In the genomic region with DNA sequence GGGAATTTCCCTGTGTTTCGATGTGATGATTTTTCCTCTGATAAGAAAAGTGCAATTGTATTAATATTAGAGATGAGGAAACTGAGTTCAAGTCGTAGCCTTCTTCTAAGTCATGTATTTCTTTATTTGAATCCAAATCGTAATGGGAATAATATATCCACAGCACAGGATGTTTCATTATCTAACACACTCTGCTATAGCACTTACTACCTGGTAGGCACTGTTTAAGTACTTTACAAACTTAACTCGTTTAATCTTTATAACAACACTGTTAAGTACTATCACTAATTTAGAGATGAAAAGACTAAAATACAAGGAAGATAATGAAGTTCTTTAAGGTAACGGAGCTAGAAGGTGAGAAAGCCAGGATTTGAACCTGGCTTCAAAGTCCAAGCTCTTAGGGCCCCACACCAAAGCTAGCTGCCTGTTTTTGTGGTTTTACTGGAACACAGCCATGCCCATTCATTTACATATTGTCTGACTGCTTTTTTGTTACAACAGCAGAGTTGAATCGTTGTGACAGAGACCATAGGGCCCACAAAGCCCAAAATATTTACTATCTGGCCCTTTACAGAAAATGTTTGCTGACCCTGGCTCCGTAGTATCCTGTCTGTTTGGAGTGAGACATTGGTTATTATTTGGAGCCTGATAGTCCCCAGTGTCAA, we compare ENCODE assay signal across 1 cellular context.
TF ChIP-seq lines count a peak whose summit lies in the region.

No MANE protein-coding gene starts in this region.

TF ChIP-seq in HepG2, 621 proteins besides CTCF, POLR2A, EP300 and RAD21 (continued from another document and continues in another):
- TF ChIP-seq, protein P1, sequence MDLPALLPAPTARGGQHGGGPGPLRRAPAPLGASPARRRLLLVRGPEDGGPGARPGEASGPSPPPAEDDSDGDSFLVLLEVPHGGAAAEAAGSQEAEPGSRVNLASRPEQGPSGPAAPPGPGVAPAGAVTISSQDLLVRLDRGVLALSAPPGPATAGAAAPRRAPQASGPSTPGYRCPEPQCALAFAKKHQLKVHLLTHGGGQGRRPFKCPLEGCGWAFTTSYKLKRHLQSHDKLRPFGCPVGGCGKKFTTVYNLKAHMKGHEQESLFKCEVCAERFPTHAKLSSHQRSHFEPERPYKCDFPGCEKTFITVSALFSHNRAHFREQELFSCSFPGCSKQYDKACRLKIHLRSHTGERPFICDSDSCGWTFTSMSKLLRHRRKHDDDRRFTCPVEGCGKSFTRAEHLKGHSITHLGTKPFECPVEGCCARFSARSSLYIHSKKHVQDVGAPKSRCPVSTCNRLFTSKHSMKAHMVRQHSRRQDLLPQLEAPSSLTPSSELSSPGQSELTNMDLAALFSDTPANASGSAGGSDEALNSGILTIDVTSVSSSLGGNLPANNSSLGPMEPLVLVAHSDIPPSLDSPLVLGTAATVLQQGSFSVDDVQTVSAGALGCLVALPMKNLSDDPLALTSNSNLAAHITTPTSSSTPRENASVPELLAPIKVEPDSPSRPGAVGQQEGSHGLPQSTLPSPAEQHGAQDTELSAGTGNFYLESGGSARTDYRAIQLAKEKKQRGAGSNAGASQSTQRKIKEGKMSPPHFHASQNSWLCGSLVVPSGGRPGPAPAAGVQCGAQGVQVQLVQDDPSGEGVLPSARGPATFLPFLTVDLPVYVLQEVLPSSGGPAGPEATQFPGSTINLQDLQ (CRISPR knock-in tag; IDR thresholded peaks at IDR 0.05), result no peak
- TF ChIP-seq FOXA3 (CRISPR knock-in tag; IDR thresholded peaks at IDR 0.05) (peak; percentile 76), CBX1 (IDR thresholded peaks at IDR 0.05; ENCODE audit: low read depth) (no peak), HOXA3 (CRISPR knock-in tag; IDR thresholded peaks at IDR 0.05) (no peak), MTA3 (CRISPR knock-in tag; IDR thresholded peaks at IDR 0.05) (no peak), ZNF614 (CRISPR knock-in tag; IDR thresholded peaks at IDR 0.05; ENCODE audit: borderline replicate concordance) (no peak), KLF15 (CRISPR knock-in tag; IDR thresholded peaks at IDR 0.05; ENCODE audit: borderline replicate concordance) (no peak), EEA1 (CRISPR knock-in tag; IDR thresholded peaks at IDR 0.05; ENCODE audit: borderline replicate concordance) (no peak), ZNF724P (CRISPR knock-in tag; IDR thresholded peaks at IDR 0.05; ENCODE audit: borderline replicate concordance) (no peak), NRL (CRISPR knock-in tag; IDR thresholded peaks at IDR 0.05; ENCODE audit: borderline replicate concordance) (no peak), ZBTB20 (CRISPR knock-in tag; IDR thresholded peaks at IDR 0.05; ENCODE audit: borderline replicate concordance, low read depth) (peak; percentile 56; the same call in 1 of the 2 replicates), NKX3-1 (CRISPR knock-in tag; IDR thresholded peaks at IDR 0.05) (no peak), GATA4 (IDR thresholded peaks at IDR 0.05; ENCODE audit: borderline replicate concordance, low read depth) (peak; percentile 49; the same call in 1 of the 2 replicates), POLR2AphosphoS5 (IDR thresholded peaks at IDR 0.05; ENCODE audit: low read depth, low read length) (no peak), ZNF337 (CRISPR knock-in tag; IDR thresholded peaks at IDR 0.05; ENCODE audit: borderline replicate concordance, low read depth) (no peak), PTBP1 (IDR thresholded peaks at IDR 0.05; ENCODE audit: low read depth, low read length, poor library complexity, severe bottlenecking) (no peak), IKZF4 (CRISPR knock-in tag; IDR thresholded peaks at IDR 0.05; ENCODE audit: borderline replicate concordance, low read depth, not compliant biosample characterization) (no peak), ZNF138 (CRISPR knock-in tag; IDR thresholded peaks at IDR 0.05; ENCODE audit: low read depth) (no peak), ZBTB38 (CRISPR knock-in tag; IDR thresholded peaks at IDR 0.05) (no peak), ZNF737 (CRISPR knock-in tag; IDR thresholded peaks at IDR 0.05; ENCODE audit: borderline replicate concordance) (no peak), FOXK2 (IDR thresholded peaks at IDR 0.05) (no peak), HOXA5 (CRISPR knock-in tag; IDR thresholded peaks at IDR 0.05) (no peak), BORCS8-MEF2B (CRISPR knock-in tag; IDR thresholded peaks at IDR 0.05) (no peak)
- TF ChIP-seq, protein P2, sequence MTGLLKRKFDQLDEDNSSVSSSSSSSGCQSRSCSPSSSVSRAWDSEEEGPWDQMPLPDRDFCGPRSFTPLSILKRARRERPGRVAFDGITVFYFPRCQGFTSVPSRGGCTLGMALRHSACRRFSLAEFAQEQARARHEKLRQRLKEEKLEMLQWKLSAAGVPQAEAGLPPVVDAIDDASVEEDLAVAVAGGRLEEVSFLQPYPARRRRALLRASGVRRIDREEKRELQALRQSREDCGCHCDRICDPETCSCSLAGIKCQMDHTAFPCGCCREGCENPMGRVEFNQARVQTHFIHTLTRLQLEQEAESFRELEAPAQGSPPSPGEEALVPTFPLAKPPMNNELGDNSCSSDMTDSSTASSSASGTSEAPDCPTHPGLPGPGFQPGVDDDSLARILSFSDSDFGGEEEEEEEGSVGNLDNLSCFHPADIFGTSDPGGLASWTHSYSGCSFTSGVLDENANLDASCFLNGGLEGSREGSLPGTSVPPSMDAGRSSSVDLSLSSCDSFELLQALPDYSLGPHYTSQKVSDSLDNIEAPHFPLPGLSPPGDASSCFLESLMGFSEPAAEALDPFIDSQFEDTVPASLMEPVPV (CRISPR knock-in tag; IDR thresholded peaks at IDR 0.05), result no peak
- TF ChIP-seq, protein P3, sequence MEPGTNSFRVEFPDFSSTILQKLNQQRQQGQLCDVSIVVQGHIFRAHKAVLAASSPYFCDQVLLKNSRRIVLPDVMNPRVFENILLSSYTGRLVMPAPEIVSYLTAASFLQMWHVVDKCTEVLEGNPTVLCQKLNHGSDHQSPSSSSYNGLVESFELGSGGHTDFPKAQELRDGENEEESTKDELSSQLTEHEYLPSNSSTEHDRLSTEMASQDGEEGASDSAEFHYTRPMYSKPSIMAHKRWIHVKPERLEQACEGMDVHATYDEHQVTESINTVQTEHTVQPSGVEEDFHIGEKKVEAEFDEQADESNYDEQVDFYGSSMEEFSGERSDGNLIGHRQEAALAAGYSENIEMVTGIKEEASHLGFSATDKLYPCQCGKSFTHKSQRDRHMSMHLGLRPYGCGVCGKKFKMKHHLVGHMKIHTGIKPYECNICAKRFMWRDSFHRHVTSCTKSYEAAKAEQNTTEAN (CRISPR knock-in tag; conservative IDR thresholded peaks at IDR 0.05), result no peak; the same call in none of the 2 replicates
- TF ChIP-seq, protein P4, sequence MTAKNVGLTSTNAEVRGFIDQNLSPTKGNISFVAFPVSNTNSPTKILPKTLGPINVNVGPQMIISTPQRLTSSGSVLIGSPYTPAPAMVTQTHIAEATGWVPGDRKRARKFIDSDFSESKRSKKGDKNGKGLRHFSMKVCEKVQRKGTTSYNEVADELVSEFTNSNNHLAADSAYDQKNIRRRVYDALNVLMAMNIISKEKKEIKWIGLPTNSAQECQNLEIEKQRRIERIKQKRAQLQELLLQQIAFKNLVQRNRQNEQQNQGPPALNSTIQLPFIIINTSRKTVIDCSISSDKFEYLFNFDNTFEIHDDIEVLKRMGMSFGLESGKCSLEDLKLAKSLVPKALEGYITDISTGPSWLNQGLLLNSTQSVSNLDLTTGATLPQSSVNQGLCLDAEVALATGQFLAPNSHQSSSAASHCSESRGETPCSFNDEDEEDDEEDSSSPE (CRISPR knock-in tag; IDR thresholded peaks at IDR 0.05), result no peak
- TF ChIP-seq, protein P5, sequence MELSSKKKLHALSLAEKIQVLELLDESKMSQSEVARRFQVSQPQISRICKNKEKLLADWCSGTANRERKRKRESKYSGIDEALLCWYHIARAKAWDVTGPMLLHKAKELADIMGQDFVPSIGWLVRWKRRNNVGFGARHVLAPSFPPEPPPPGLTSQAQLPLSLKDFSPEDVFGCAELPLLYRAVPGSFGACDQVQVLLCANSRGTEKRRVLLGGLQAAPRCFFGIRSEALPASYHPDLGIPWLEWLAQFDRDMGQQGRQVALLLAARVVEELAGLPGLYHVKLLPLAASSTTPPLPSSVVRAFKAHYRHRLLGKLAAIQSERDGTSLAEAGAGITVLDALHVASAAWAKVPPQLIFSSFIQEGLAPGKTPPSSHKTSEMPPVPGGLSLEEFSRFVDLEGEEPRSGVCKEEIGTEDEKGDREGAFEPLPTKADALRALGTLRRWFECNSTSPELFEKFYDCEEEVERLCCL (CRISPR knock-in tag; IDR thresholded peaks at IDR 0.05; ENCODE audit: borderline replicate concordance), result no peak
- TF ChIP-seq, protein P6, sequence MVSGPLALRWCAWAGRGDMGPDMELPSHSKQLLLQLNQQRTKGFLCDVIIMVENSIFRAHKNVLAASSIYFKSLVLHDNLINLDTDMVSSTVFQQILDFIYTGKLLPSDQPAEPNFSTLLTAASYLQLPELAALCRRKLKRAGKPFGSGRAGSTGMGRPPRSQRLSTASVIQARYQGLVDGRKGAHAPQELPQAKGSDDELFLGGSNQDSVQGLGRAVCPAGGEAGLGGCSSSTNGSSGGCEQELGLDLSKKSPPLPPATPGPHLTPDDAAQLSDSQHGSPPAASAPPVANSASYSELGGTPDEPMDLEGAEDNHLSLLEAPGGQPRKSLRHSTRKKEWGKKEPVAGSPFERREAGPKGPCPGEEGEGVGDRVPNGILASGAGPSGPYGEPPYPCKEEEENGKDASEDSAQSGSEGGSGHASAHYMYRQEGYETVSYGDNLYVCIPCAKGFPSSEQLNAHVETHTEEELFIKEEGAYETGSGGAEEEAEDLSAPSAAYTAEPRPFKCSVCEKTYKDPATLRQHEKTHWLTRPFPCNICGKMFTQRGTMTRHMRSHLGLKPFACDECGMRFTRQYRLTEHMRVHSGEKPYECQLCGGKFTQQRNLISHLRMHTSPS (CRISPR knock-in tag; IDR thresholded peaks at IDR 0.05; ENCODE audit: low read depth), result peak; percentile 41; the same call in 1 of the 2 replicates
- TF ChIP-seq, protein P7, sequence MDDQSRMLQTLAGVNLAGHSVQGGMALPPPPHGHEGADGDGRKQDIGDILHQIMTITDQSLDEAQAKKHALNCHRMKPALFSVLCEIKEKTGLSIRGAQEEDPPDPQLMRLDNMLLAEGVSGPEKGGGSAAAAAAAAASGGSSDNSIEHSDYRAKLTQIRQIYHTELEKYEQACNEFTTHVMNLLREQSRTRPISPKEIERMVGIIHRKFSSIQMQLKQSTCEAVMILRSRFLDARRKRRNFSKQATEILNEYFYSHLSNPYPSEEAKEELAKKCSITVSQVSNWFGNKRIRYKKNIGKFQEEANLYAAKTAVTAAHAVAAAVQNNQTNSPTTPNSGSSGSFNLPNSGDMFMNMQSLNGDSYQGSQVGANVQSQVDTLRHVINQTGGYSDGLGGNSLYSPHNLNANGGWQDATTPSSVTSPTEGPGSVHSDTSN (CRISPR knock-in tag; IDR thresholded peaks at IDR 0.05; ENCODE audit: borderline replicate concordance), result no peak
- TF ChIP-seq, protein P8, sequence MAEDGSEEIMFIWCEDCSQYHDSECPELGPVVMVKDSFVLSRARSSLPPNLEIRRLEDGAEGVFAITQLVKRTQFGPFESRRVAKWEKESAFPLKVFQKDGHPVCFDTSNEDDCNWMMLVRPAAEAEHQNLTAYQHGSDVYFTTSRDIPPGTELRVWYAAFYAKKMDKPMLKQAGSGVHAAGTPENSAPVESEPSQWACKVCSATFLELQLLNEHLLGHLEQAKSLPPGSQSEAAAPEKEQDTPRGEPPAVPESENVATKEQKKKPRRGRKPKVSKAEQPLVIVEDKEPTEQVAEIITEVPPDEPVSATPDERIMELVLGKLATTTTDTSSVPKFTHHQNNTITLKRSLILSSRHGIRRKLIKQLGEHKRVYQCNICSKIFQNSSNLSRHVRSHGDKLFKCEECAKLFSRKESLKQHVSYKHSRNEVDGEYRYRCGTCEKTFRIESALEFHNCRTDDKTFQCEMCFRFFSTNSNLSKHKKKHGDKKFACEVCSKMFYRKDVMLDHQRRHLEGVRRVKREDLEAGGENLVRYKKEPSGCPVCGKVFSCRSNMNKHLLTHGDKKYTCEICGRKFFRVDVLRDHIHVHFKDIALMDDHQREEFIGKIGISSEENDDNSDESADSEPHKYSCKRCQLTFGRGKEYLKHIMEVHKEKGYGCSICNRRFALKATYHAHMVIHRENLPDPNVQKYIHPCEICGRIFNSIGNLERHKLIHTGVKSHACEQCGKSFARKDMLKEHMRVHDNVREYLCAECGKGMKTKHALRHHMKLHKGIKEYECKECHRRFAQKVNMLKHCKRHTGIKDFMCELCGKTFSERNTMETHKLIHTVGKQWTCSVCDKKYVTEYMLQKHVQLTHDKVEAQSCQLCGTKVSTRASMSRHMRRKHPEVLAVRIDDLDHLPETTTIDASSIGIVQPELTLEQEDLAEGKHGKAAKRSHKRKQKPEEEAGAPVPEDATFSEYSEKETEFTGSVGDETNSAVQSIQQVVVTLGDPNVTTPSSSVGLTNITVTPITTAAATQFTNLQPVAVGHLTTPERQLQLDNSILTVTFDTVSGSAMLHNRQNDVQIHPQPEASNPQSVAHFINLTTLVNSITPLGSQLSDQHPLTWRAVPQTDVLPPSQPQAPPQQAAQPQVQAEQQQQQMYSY (CRISPR knock-in tag; IDR thresholded peaks at IDR 0.05), result no peak
- TF ChIP-seq, protein P9, sequence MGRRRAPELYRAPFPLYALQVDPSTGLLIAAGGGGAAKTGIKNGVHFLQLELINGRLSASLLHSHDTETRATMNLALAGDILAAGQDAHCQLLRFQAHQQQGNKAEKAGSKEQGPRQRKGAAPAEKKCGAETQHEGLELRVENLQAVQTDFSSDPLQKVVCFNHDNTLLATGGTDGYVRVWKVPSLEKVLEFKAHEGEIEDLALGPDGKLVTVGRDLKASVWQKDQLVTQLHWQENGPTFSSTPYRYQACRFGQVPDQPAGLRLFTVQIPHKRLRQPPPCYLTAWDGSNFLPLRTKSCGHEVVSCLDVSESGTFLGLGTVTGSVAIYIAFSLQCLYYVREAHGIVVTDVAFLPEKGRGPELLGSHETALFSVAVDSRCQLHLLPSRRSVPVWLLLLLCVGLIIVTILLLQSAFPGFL (CRISPR knock-in tag; IDR thresholded peaks at IDR 0.05), result no peak
